ENCODE assay signal across 9 cellular contexts in genomic region chr11:135027461-135027860, GRCh38.
DNase-seq lines count a peak whose midpoint lies in the region; ATAC-seq and TF ChIP-seq lines count a peak whose summit lies in the region.
"Had no signal": no experiment of that assay in that cellular context is flagged by ENCODE, and none has a peak within 500 bp of the region (broad histone marks: within the 10 kb centered on the region; RNA-seq: fewer than 3 reads in every experiment).

No MANE protein-coding gene starts in this region.

- no peaks in the 10 kb centered on the region for H3K4me1 ChIP-seq in PC-3 (ENCODE audit: insufficient read depth, low read length)

- BruUV-seq in PC-3 (replicated peaks; lab: Mats Ljungman, UMichigan): no TSS peak

- no peaks in the 10 kb centered on the region for H3K36me3 ChIP-seq in PC-3 (ENCODE audit: low read depth, low read length)

- CTCF ChIA-PET in PC-3 (lab: Charles Lee): no interaction called here

- H3K4me2 ChIP-seq in PC-3 (ENCODE audit: low read length): no peak overlapping the region

- intact Hi-C loops in PC-3 (cut with micrococcal nuclease): no loop called here

- H2AFZ ChIP-seq in PC-3 (ENCODE audit: low read length): no peak overlapping the region

- no peaks in the 10 kb centered on the region for H4K20me1 ChIP-seq in PC-3 (ENCODE audit: low read length)

- H3K79me2 ChIP-seq in PC-3 (ENCODE audit: low read length): no peaks in the 10 kb centered on the region

- TF ChIP-seq CTCF in PC-3 (conservative IDR thresholded peaks at IDR 0.05; ENCODE audit: low read depth, low read length) (no peak), epithelial cell of esophagus (IDR thresholded peaks at IDR 0.05; ENCODE audit: insufficient read depth, low read depth, low read length, missing control alignments) (no peak), retinal pigment epithelial cell (conservative IDR thresholded peaks at IDR 0.05; ENCODE audit: low read depth, low read length) (no peak)

- H3K27me3 ChIP-seq in PC-3 (ENCODE audit: low read length): no peaks in the 10 kb centered on the region

- no peaks in the 10 kb centered on the region for H3F3A ChIP-seq in PC-3 (ENCODE audit: low read length, unreplicated experiment)

- ATAC-seq in PC-3 (no peak), HG03457 (IDR thresholded peaks at IDR 0.05; ENCODE audit: unreplicated experiment) (no peak)

- POLR2A ChIA-PET in PC-3 (lab: Charles Lee; ENCODE audit: unreplicated experiment): no interaction called here

- H3K9me3 ChIP-seq in PC-3 (ENCODE audit: low read length): no peaks in the 10 kb centered on the region; the same call in 1 of the 2 replicates

- no peaks in the 10 kb centered on the region for H3K9me2 ChIP-seq in PC-3 (replicated peaks; ENCODE audit: low read length)

- no peak overlapping the region for H3K9ac ChIP-seq in PC-3 (ENCODE audit: low read length)

- peak; percentile 40 for DNase-seq in activated CD4-positive, alpha-beta T cell treated with anti-CD3 and anti-CD28 coated beads for 48 hours
- no peak for DNase-seq in activated CD4-positive, alpha-beta T cell treated with anti-CD3 and anti-CD28 coated beads for 4 hours
- DNase-seq in PC-3: peak; percentile 50
- DNase-seq in epithelial cell of esophagus (ENCODE audit: low read depth): peak; percentile 61
- peak; percentile 1 for DNase-seq in retinal pigment epithelial cell (ENCODE audit: low read depth)
- DNase-seq in putamen (ENCODE audit: low spot score): no peak
- DNase-seq in NCI-H2171 treated with DMSO at 0.1 percent for 48 hours (lab: John Stamatoyannopoulos, UW): no peak

- H3K4me3 ChIP-seq in PC-3 (ENCODE audit: low read length): no peak overlapping the region
- no peak overlapping the region for H3K4me3 ChIP-seq in epithelial cell of esophagus (ENCODE audit: low read length)
- no peak overlapping the region for H3K4me3 ChIP-seq in retinal pigment epithelial cell (ENCODE audit: low read length)
- H3K4me3 ChIP-seq: lung had no signal

- H3K27ac ChIP-seq in PC-3 (ENCODE audit: low read length): no peak overlapping the region

Comparison
In these comparisons a context has a peak if more than half of its experiments do, and no peak if none do; other contexts are left out.
1. DNase-seq: peak in activated CD4-positive, alpha-beta T cell treated with anti-CD3 and anti-CD28 coated beads for 48 hours (single experiment), PC-3 (single experiment), epithelial cell of esophagus (single experiment) and retinal pigment epithelial cell (single experiment); none in activated CD4-positive, alpha-beta T cell treated with anti-CD3 and anti-CD28 coated beads for 4 hours (0 of 2), putamen (single experiment) and NCI-H2171 treated with DMSO at 0.1 percent for 48 hours (single experiment).